7 cellular contexts compared by ENCODE assay signal in the genomic region with DNA sequence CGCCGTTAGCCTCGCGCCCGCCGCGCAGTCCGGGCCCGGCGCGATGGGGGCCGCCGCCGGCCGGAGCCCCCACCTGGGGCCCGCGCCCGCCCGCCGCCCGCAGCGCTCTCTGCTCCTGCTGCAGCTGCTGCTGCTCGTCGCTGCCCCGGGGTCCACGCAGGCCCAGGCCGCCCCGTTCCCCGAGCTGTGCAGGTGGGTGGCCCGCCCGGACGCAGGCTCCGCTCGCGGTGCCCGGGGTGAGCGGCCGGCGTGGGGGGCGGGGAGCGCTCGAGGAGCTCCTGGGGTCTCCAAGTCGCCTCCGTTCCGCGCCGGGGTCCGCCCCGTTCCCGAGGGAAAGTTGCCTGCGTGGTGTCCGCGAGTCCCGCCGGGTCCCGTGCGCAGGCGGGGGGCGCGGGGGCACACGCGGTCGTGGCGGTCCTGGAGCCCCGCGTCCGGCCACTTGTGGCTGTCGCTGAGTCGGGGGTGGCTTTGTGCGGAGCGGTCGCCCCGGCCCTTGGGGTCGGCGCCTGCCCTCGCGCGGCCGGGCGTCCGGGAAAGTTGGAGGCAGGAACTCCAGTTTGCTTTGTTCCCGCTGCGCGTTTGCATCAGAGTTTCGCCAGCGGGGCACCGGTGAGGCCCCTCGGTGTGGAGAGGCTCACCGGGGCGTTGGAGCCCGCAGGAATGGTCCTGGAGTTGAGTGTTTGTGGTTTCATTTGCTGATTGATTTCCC. TPM values are rescaled to one million over a fixed set of nuclear protein-coding genes. Genes with fewer than 3 reads are reported as not detected.
DNase-seq lines count a peak whose midpoint lies in the region; ATAC-seq and TF ChIP-seq lines count a peak whose summit lies in the region.

No MANE protein-coding gene starts in this region.

- peak overlapping the region; percentile 26 to 98 (median 94) for H3K27ac ChIP-seq in heart right ventricle

- DNase-seq in HFF-Myc (ENCODE audit: extremely low read depth, low read depth): no peak
- peak; percentile 70 for DNase-seq in NB4 (ENCODE audit: low read depth)
- peak; percentile 21 for DNase-seq in activated naive CD4-positive, alpha-beta T cell treated with anti-CD3 and anti-CD28 coated beads, Interleukin-2, amount 50 U/mL, for 16 hours
- DNase-seq in heart right ventricle: peak in 1 of 2 donors; percentile 48
- DNase-seq in retinal pigment epithelial cell (ENCODE audit: low read depth): no peak
- DNase-seq in RKO (ENCODE audit: low spot score): no peak

- no peaks in the 10 kb centered on the region for H3K9me3 ChIP-seq in heart right ventricle

- WGBS in heart right ventricle, 2 donors: 1% methylated on average over 57 to 91 of the region's 91 CpGs

- peaks cover 0 to 2% (median 0%) of the 10 kb centered on the region in 7 donors for H3K27me3 ChIP-seq in heart right ventricle

- TF ChIP-seq POLR2A in NB4 (IDR thresholded peaks at IDR 0.05; ENCODE audit: extremely low read depth, insufficient read length): no peak

- intact Hi-C loops in heart right ventricle (cut with DNase I): no loop called here

- H3K4me1 ChIP-seq in heart right ventricle: peaks cover 15 to 76% (median 45%) of the 10 kb centered on the region in 9 donors

- peak; percentile 6 for ATAC-seq in GM18508 (IDR thresholded peaks at IDR 0.05; ENCODE audit: insufficient read depth, unreplicated experiment)
- ATAC-seq in heart right ventricle: peak; percentile 7 to 51 (median 18)

- no peaks in the 10 kb centered on the region for H3K36me3 ChIP-seq in heart right ventricle

- TF ChIP-seq CTCF in HFF-Myc (IDR thresholded peaks at IDR 0.05; ENCODE audit: low read depth, low read length, missing control alignments) (no peak), NB4 (IDR thresholded peaks at IDR 0.05; ENCODE audit: low read depth, low read length) (no peak), heart right ventricle (IDR thresholded peaks at IDR 0.05) (peak in 3 of 9 donors; percentile 7 to 31 (median 31)), retinal pigment epithelial cell (conservative IDR thresholded peaks at IDR 0.05; ENCODE audit: low read depth, low read length) (no peak)

- H3K4me3 ChIP-seq in HFF-Myc (replicated peaks; ENCODE audit: low read depth, low read length): peak overlapping the region; percentile 70
- H3K4me3 ChIP-seq in NB4 (ENCODE audit: low read depth, low read length): peak overlapping the region; percentile 75
- peak overlapping the region; percentile 84 to 99 (median 97) for H3K4me3 ChIP-seq in heart right ventricle
- H3K4me3 ChIP-seq in retinal pigment epithelial cell (ENCODE audit: low read length): peak overlapping the region; percentile 78

RNA-seq across cellular contexts. Expression of a gene that starts 0.5 kb away (rescaled TPM):
- total RNA-seq in heart right ventricle: 10 to 100 TPM; 61.7 to 95.6 (median 72.2) TPM
- polyA plus RNA-seq in heart right ventricle: 10 to 100 TPM; 13.7 to 21.1 TPM

Comparison
In these comparisons a context has a peak if more than half of its experiments do, and no peak if none do; other contexts are left out.
1. DNase-seq: peak in NB4 (single experiment) and activated naive CD4-positive, alpha-beta T cell treated with anti-CD3 and anti-CD28 coated beads, Interleukin-2, amount 50 U/mL, for 16 hours (single experiment); none in HFF-Myc (single experiment), retinal pigment epithelial cell (single experiment) and RKO (single experiment).
2. Peak in every context shown above with its lines, with median percentiles within 50 percentile points of each other: H3K4me3 ChIP-seq.